In genomic region chr12:121709064-121709424, GRCh38 we compare ENCODE assay signal across 3 cellular contexts. TPM values are rescaled to one million over a fixed set of nuclear protein-coding genes. Genes with fewer than 3 reads are reported as not detected.
"Had no signal": no experiment of that assay in that cellular context is flagged by ENCODE, and none has a peak within 500 bp of the region (broad histone marks: within the 10 kb centered on the region; RNA-seq: fewer than 3 reads in every experiment).

No MANE protein-coding gene starts in this region.

RNA-seq across cellular contexts. Expression of gene MORN3, which starts 39.6 kb away (rescaled TPM):
- total RNA-seq: body of pancreas, LHCN-M2, SJSA1 had no signal
